In the genomic region with DNA sequence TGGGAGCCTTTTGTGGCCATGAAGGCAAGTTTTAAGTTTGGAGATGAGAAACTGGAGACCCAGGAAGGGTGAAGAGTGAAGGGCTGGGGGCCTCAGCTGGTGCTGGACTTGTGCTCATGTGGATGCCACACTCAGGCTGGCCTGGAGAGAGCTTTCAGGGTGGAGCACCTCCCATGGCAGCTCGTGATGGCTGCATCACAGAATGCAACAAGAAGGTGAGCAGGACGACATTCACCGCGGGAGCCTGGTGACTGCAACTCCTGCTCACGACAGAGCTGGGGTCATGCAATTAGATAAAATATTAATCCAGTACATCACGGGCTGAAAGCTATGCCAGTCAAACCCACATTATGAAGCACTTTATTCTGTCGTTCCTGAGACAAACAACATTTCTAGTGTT, we compare ENCODE assay signal across 16 cellular contexts. TPM values are rescaled to one million over a fixed set of nuclear protein-coding genes. Genes with fewer than 3 reads are reported as not detected.
DNase-seq lines count a peak whose midpoint lies in the region; ATAC-seq and TF ChIP-seq lines count a peak whose summit lies in the region.
"Had no signal": no experiment of that assay in that cellular context is flagged by ENCODE, and none has a peak within 500 bp of the region (broad histone marks: within the 10 kb centered on the region; RNA-seq: fewer than 3 reads in every experiment).

No MANE protein-coding gene starts in this region.

- WGBS in endodermal cell (ENCODE audit: insufficient coverage in 1 of 2, insufficient read length in 1 of 2), 2 experiments: 92 to 100% methylated on average over 5 to 7 of the region's 7 CpGs

- H3K27me3 Mint-ChIP-seq in activated CD8-positive, alpha-beta memory T cell treated with anti-CD3 and anti-CD28 coated beads, Interleukin-2, amount 10 ng/mL, durations not matched to agents 7 days and 5 days: no peaks in the 10 kb centered on the region
- H3K27me3 Mint-ChIP-seq in T-helper 17 cell (no peaks in the 10 kb centered on the region), endodermal cell (ENCODE audit: insufficient read depth) (no peaks in the 10 kb centered on the region)
- H3K27me3 Mint-ChIP-seq in stimulated activated naive CD8-positive, alpha-beta T cell treated with anti-CD3 and anti-CD28 coated beads, Interleukin-15, amount 100 ng/mL, for 72 hours: no peaks in the 10 kb centered on the region

- peak overlapping the region; percentile 73 for H3K27ac Mint-ChIP-seq in activated CD8-positive, alpha-beta memory T cell treated with anti-CD3 and anti-CD28 coated beads, Interleukin-2, amount 10 ng/mL, durations not matched to agents 7 days and 5 days
- peak overlapping the region; percentile 93 for H3K27ac Mint-ChIP-seq in T-helper 17 cell
- H3K27ac Mint-ChIP-seq in endodermal cell: no peak overlapping the region
- peak overlapping the region in 1 of 2 donors; percentile 79 for H3K27ac Mint-ChIP-seq in stimulated activated naive CD8-positive, alpha-beta T cell treated with anti-CD3 and anti-CD28 coated beads, Interleukin-15, amount 100 ng/mL, for 72 hours

- H3K36me3 Mint-ChIP-seq in activated CD8-positive, alpha-beta memory T cell treated with anti-CD3 and anti-CD28 coated beads, Interleukin-2, amount 10 ng/mL, durations not matched to agents 7 days and 5 days: peaks cover 22% of the 10 kb centered on the region
- no peaks in the 10 kb centered on the region for H3K36me3 Mint-ChIP-seq in T-helper 17 cell (ENCODE audit: low read depth)
- no peaks in the 10 kb centered on the region for H3K36me3 Mint-ChIP-seq in endodermal cell (ENCODE audit: low read depth)

- no peaks in the 10 kb centered on the region for H3K36me3 ChIP-seq in endodermal cell (ENCODE audit: control insufficient read depth, insufficient read depth, low read length)
- H3K36me3 ChIP-seq: SJCRH30, uterus had no signal

- H3K4me1 Mint-ChIP-seq in activated CD8-positive, alpha-beta memory T cell treated with anti-CD3 and anti-CD28 coated beads, Interleukin-2, amount 10 ng/mL, durations not matched to agents 7 days and 5 days: peaks cover 82% of the 10 kb centered on the region
- H3K4me1 Mint-ChIP-seq in T-helper 17 cell: peaks cover 66% of the 10 kb centered on the region
- peaks cover 15% of the 10 kb centered on the region for H3K4me1 Mint-ChIP-seq in endodermal cell
- peaks cover 98% of the 10 kb centered on the region for H3K4me1 Mint-ChIP-seq in stimulated activated naive CD8-positive, alpha-beta T cell treated with anti-CD3 and anti-CD28 coated beads, Interleukin-15, amount 100 ng/mL, for 72 hours

- no peak for ATAC-seq in activated CD8-positive, alpha-beta memory T cell treated with anti-CD3 and anti-CD28 coated beads, Interleukin-2, amount 10 ng/mL, durations not matched to agents 7 days and 5 days
- ATAC-seq in T-helper 17 cell (no peak), HG03196 (IDR thresholded peaks at IDR 0.05; ENCODE audit: unreplicated experiment) (no peak), HG03280 (IDR thresholded peaks at IDR 0.05; ENCODE audit: unreplicated experiment) (no peak), GM21367 (IDR thresholded peaks at IDR 0.05; ENCODE audit: unreplicated experiment) (no peak)
- ATAC-seq in stimulated activated naive CD8-positive, alpha-beta T cell treated with anti-CD3 and anti-CD28 coated beads, Interleukin-15, amount 100 ng/mL, for 72 hours: no peak
- ATAC-seq: left ventricle myocardium superior had no signal

- no peak overlapping the region for H3K27ac ChIP-seq in endodermal cell (ENCODE audit: low read depth, low read length)
- H3K27ac ChIP-seq: SJCRH30, uterus had no signal

- DNase-seq in activated CD8-positive, alpha-beta memory T cell treated with anti-CD3 and anti-CD28 coated beads, Interleukin-2, amount 10 ng/mL, durations not matched to agents 7 days and 5 days: peak; percentile 40
- DNase-seq in activated CD8-positive, alpha-beta memory T cell treated with anti-CD3 and anti-CD28 coated beads, Interleukin-2, amount 50 U/mL, for 4 hours: no peak
- no peak for DNase-seq in T-helper 17 cell
- DNase-seq in endodermal cell: peak; percentile 50
- DNase-seq in stimulated activated naive CD8-positive, alpha-beta T cell treated with anti-CD3 and anti-CD28 coated beads, Interleukin-15, amount 100 ng/mL, for 72 hours: no peak
- DNase-seq: H7; IMR-90; left ventricle myocardium superior; NCI-H1048; retina; SJCRH30; stimulated activated CD4-positive, alpha-beta T cell treated with anti-CD3 and anti-CD28 coated beads, Interleukin-4, amount 100 ng/mL, for 1 hour; uterus had no signal

- no peaks in the 10 kb centered on the region for H3K4me1 ChIP-seq in endodermal cell (ENCODE audit: control insufficient read depth, insufficient read depth, low read length)
- H3K4me1 ChIP-seq: SJCRH30, uterus had no signal

- no peak overlapping the region for H3K4me3 Mint-ChIP-seq in activated CD8-positive, alpha-beta memory T cell treated with anti-CD3 and anti-CD28 coated beads, Interleukin-2, amount 10 ng/mL, durations not matched to agents 7 days and 5 days
- peak overlapping the region; percentile 60 for H3K4me3 Mint-ChIP-seq in T-helper 17 cell
- H3K4me3 Mint-ChIP-seq in endodermal cell: no peak overlapping the region
- peak overlapping the region; percentile 17 to 60 for H3K4me3 Mint-ChIP-seq in stimulated activated naive CD8-positive, alpha-beta T cell treated with anti-CD3 and anti-CD28 coated beads, Interleukin-15, amount 100 ng/mL, for 72 hours

- no peak overlapping the region for H3K9ac ChIP-seq in endodermal cell (ENCODE audit: extremely low read depth, low read length, poor library complexity, severe bottlenecking)

- no peak overlapping the region for H3K4me3 ChIP-seq in endodermal cell (ENCODE audit: low read length)
- H3K4me3 ChIP-seq: SJCRH30, uterus had no signal

- no peaks in the 10 kb centered on the region for H3K9me3 ChIP-seq in T-helper 17 cell (ENCODE audit: control insufficient read depth, low read length, poor library complexity, severe bottlenecking)
- H3K9me3 ChIP-seq in endodermal cell (ENCODE audit: control insufficient read depth, low read length): no peaks in the 10 kb centered on the region
- H3K9me3 ChIP-seq: SJCRH30, uterus had no signal

- TF ChIP-seq CTCF in endodermal cell (conservative IDR thresholded peaks at IDR 0.05): no peak

- no peaks in the 10 kb centered on the region for H3K27me3 ChIP-seq in endodermal cell (ENCODE audit: control insufficient read depth, insufficient read depth, low read length, poor library complexity, severe bottlenecking)
- H3K27me3 ChIP-seq: uterus had no signal

- H3K9me3 Mint-ChIP-seq in activated CD8-positive, alpha-beta memory T cell treated with anti-CD3 and anti-CD28 coated beads, Interleukin-2, amount 10 ng/mL, durations not matched to agents 7 days and 5 days (ENCODE audit: low read depth): no peaks in the 10 kb centered on the region
- H3K9me3 Mint-ChIP-seq in endodermal cell: no peaks in the 10 kb centered on the region
- no peaks in the 10 kb centered on the region for H3K9me3 Mint-ChIP-seq in stimulated activated naive CD8-positive, alpha-beta T cell treated with anti-CD3 and anti-CD28 coated beads, Interleukin-15, amount 100 ng/mL, for 72 hours

- CTCF ChIA-PET in activated CD8-positive, alpha-beta memory T cell treated with anti-CD3 and anti-CD28 coated beads, Interleukin-2, amount 10 ng/mL, durations not matched to agents 7 days and 5 days (lab: Charles Lee): interaction anchor here (0.9 to 1.6 kb wide), 3 partner anchors 9 to 12 kb away, joined by 3 to 5 read pairs (median 4); no protein-coding TSS in a partner anchor

RNA-seq across cellular contexts. Expression of a gene that starts 59.7 kb away (rescaled TPM):
- total RNA-seq in activated CD8-positive, alpha-beta memory T cell treated with anti-CD3 and anti-CD28 coated beads, Interleukin-2, amount 10 ng/mL, durations not matched to agents 7 days and 5 days: 100 to 1,000 TPM; 408 to 525 TPM
- total RNA-seq in T-helper 17 cell: 100 to 1,000 TPM; 250 to 312 TPM
- 10 to 100 TPM; 42.8 to 51.0 TPM for total RNA-seq in endodermal cell
- polyA plus RNA-seq in endodermal cell (2013, experiment 1 of 2): 19.7 TPM
- 18.5 TPM for polyA plus RNA-seq in endodermal cell (2013, experiment 2 of 2)
- total RNA-seq: SJCRH30 had no signal

Comparison
In these comparisons a context has a peak if more than half of its experiments do, and no peak if none do; other contexts are left out.
1. DNase-seq: peak in activated CD8-positive, alpha-beta memory T cell treated with anti-CD3 and anti-CD28 coated beads, Interleukin-2, amount 10 ng/mL, durations not matched to agents 7 days and 5 days (single experiment) and endodermal cell (single experiment); none in activated CD8-positive, alpha-beta memory T cell treated with anti-CD3 and anti-CD28 coated beads, Interleukin-2, amount 50 U/mL, for 4 hours (single experiment), T-helper 17 cell (0 of 3) and stimulated activated naive CD8-positive, alpha-beta T cell treated with anti-CD3 and anti-CD28 coated beads, Interleukin-15, amount 100 ng/mL, for 72 hours (0 of 2).
2. H3K4me3 Mint-ChIP-seq: peak in T-helper 17 cell (single experiment) and stimulated activated naive CD8-positive, alpha-beta T cell treated with anti-CD3 and anti-CD28 coated beads, Interleukin-15, amount 100 ng/mL, for 72 hours (2 of 2); none in activated CD8-positive, alpha-beta memory T cell treated with anti-CD3 and anti-CD28 coated beads, Interleukin-2, amount 10 ng/mL, durations not matched to agents 7 days and 5 days (single experiment) and endodermal cell (single experiment).
3. RNA of a gene that starts 59.7 kb away (total RNA-seq): 408 to 525 TPM in activated CD8-positive, alpha-beta memory T cell treated with anti-CD3 and anti-CD28 coated beads, Interleukin-2, amount 10 ng/mL, durations not matched to agents 7 days and 5 days and 250 to 312 TPM in T-helper 17 cell; 42.8 to 51.0 TPM in endodermal cell; every median in the first group is over 4 times any median in the second.